12 cellular contexts compared by ENCODE assay signal in the genomic region with DNA sequence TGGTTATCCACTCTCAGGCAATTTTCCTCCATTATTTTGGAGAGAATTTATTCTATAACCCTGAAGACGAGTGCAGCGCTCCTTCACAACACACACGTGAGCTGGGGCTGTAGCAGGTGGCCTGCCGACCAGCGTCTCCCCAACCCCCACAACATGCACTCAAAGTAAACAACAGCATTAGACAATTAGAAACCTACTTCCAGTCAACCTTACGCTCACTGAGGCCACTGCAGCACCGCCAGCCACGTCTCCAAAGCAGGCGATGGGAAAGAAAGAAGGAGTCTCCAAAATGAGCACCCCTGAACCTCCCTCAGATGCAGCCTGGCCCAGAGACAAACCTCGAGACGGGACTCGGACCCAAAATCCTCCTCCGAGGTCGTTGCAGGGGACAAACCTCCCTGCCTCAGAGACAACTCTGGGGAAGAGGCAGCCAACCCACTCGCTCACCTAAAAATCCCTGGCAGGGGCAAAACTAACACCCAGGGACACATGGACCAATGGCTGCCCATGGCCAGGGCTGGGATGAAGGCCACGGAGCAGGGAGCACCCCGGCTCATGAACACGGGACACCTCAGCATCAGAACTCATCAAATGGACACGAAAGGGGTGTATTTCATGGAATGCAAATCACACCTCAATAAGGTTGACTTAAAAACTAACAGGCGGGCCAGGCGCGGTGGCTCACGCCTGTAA. TPM values are rescaled to one million over a fixed set of nuclear protein-coding genes. Genes with fewer than 3 reads are reported as not detected.
DNase-seq lines count a peak whose midpoint lies in the region; ATAC-seq, FAIRE-seq and TF ChIP-seq lines count a peak whose summit lies in the region.
"Had no signal": no experiment of that assay in that cellular context is flagged by ENCODE, and none has a peak within 500 bp of the region (broad histone marks: within the 10 kb centered on the region; RNA-seq: fewer than 3 reads in every experiment).

No MANE protein-coding gene starts in this region.

- no peaks in the 10 kb centered on the region for H3K9me3 ChIP-seq in HepG2 (ENCODE audit: low read length)
- H3K9me3 ChIP-seq in subcutaneous abdominal adipose tissue (ENCODE audit: control insufficient read depth in 5 of 5, low read length in 5 of 5): no peaks in the 10 kb centered on the region

- intact Hi-C loops in HepG2 (cut with micrococcal nuclease; ENCODE audit: unreplicated experiment): no loop called here

- no TSS peak for BruUV-seq in HepG2 (replicated peaks; lab: Mats Ljungman, UMichigan)

- ATAC-seq in HepG2: no peak
- no peak for ATAC-seq in esophagus mucosa

- H3K27ac Mint-ChIP-seq in activated T-cell treated with anti-CD3 and anti-CD28 coated beads, Interleukin-2, amount 50 U/mL, for 24 hours: no peak overlapping the region

- no peak overlapping the region for H2AFZ ChIP-seq in HepG2 (ENCODE audit: low read length)

- H3K4me1 Mint-ChIP-seq in activated T-cell treated with anti-CD3 and anti-CD28 coated beads, Interleukin-2, amount 50 U/mL, for 24 hours (ENCODE audit: low read depth): peaks cover 56% of the 10 kb centered on the region

- H3K27me3 ChIP-seq in HepG2 (ENCODE audit: control insufficient read depth in 1 of 2, insufficient read depth in 2 of 2, low read length in 2 of 2) (no peaks in the 10 kb centered on the region; a peak in 1 of 5 replicates), subcutaneous abdominal adipose tissue (ENCODE audit: control insufficient read depth in 5 of 5, insufficient read depth in 4 of 5, low read length in 5 of 5) (no peaks in the 10 kb centered on the region)

- POLR2A ChIA-PET in HepG2 (lab: Yijun Ruan, JAX): interaction anchor here (1.1 to 1.9 kb wide), 4 partner anchors 13 to 85 kb away, joined by 3 to 8 read pairs (median 6); a partner anchor contains a TSS

- H4K20me1 ChIP-seq in HepG2 (ENCODE audit: insufficient read depth, low read length): peaks cover 12% of the 10 kb centered on the region; the same call in 1 of the 2 replicates

- H3K9ac ChIP-seq in HepG2 (ENCODE audit: insufficient read depth, low read depth, low read length): peak overlapping the region; percentile 11; the same call in 1 of the 2 replicates
- peak overlapping the region in 1 of 5 donors; percentile 81 for H3K9ac ChIP-seq in subcutaneous abdominal adipose tissue (ENCODE audit: low read length in 5 of 5)

- H3K79me2 ChIP-seq in HepG2 (ENCODE audit: insufficient read depth, low read length): peaks cover 68% of the 10 kb centered on the region

- no peak for FAIRE-seq in HepG2 (lab: Jason Lieb, UNC)

- H3K4me1 ChIP-seq in HepG2 (ENCODE audit: insufficient read depth, low read length) (peaks cover 68% of the 10 kb centered on the region), subcutaneous abdominal adipose tissue (ENCODE audit: control insufficient read depth in 5 of 5, insufficient read depth in 5 of 5, low read length in 5 of 5) (peaks cover 14 to 69% (median 64%) of the 10 kb centered on the region in 5 donors)

- H3K4me3 Mint-ChIP-seq in activated T-cell treated with anti-CD3 and anti-CD28 coated beads, Interleukin-2, amount 50 U/mL, for 24 hours: peak overlapping the region; percentile 83

- peaks cover 31% of the 10 kb centered on the region for H3K36me3 Mint-ChIP-seq in activated T-cell treated with anti-CD3 and anti-CD28 coated beads, Interleukin-2, amount 50 U/mL, for 24 hours (ENCODE audit: low read depth)

- TF ChIP-seq EP300 in HepG2 (IDR thresholded peaks at IDR 0.05; ENCODE audit: low read depth in 2 of 2, low read length in 2 of 2) (no peak), HepG2 (CRISPR knock-in tag; IDR thresholded peaks at IDR 0.05; ENCODE audit: borderline replicate concordance) (no peak)

- CTCF ChIA-PET in HepG2 (lab: Yijun Ruan, JAX; ENCODE audit: low intra/inter-chr PET ratio, low total read pairs): no interaction called here

- peak overlapping the region; percentile 75; the same call in 1 of the 2 replicates for H3K27ac ChIP-seq in VCaP
- H3K27ac ChIP-seq in HepG2 (ENCODE audit: extremely low read length, insufficient read depth, low read length): peak overlapping the region; percentile 63
- H3K27ac ChIP-seq in subcutaneous abdominal adipose tissue (ENCODE audit: low read depth, low read length): no peak overlapping the region

- peak overlapping the region in 1 of 3 experiments; percentile 88; a peak in 3 of 6 replicates for H3K4me3 ChIP-seq in HepG2 (replicated peaks in 1 of 3; ENCODE audit: insufficient read depth in 1 of 3, low read depth in 2 of 3, low read length in 3 of 3)
- H3K4me3 ChIP-seq in subcutaneous abdominal adipose tissue (ENCODE audit: low read depth in 1 of 5, low read length in 5 of 5): peak overlapping the region in 3 of 5 donors; percentile 14 to 68 (median 22)

- no peak for DNase-seq in activated T-cell treated with anti-CD3 and anti-CD28 coated beads, Interleukin-2, amount 50 U/mL, for 24 hours
- no peak for DNase-seq in activated T-cell treated with anti-CD3 and anti-CD28 coated beads, Interleukin-2, amount 50 U/mL, for 48 hours
- DNase-seq in HepG2 (ENCODE audit: low spot score): no peak
- no peak for DNase-seq in stimulated activated CD8-positive, alpha-beta memory T cell treated with anti-CD3 and anti-CD28 coated beads, Interleukin-4, amount 100 ng/mL, for 48 hours
- no peak for DNase-seq in stimulated activated CD4-positive, alpha-beta T cell treated with anti-CD3 and anti-CD28 coated beads, Interleukin-1b, Interleukin-23, amount 100 ng/mL, for 48 hours
- DNase-seq: H7; KBM-7; RPMI8226; stimulated activated naive B cell treated with anti-CD40 and anti-IgM and Interleukin-4, amounts not matched to agents 10 μg/mL and 1 μg/mL and 100 μg/mL, for 72 hours had no signal

- H3K36me3 ChIP-seq in HepG2 (replicated peaks in 1 of 2; ENCODE audit: control insufficient read depth in 1 of 2, insufficient read depth in 2 of 2, low read length in 2 of 2): peaks cover 5 to 7% of the 10 kb centered on the region in 2 experiments; a peak in 3 of 5 replicates
- peaks cover 0 to 11% (median 7%) of the 10 kb centered on the region in 5 donors for H3K36me3 ChIP-seq in subcutaneous abdominal adipose tissue (ENCODE audit: control insufficient read depth in 5 of 5, insufficient read depth in 5 of 5, low read length in 5 of 5)

- TF ChIP-seq RAD21 in HepG2 (CRISPR knock-in tag; IDR thresholded peaks at IDR 0.05): no peak

- in situ Hi-C loops in HepG2 (cut with HindIII; ENCODE audit: extremely low pct_ligation_motif_present, low pct_unique_long_range_greater_than_20kb): no loop called here

- no peak for TF ChIP-seq POLR2A in HepG2 (IDR thresholded peaks at IDR 0.05; ENCODE audit: insufficient read depth in 1 of 2, low read depth in 2 of 2, low read length in 2 of 2)

- H3K4me2 ChIP-seq in HepG2 (ENCODE audit: low read depth, low read length): peak overlapping the region; percentile 55

- TF ChIP-seq CTCF in VCaP (conservative IDR thresholded peaks at IDR 0.05) (no peak), HepG2 (CRISPR knock-in tag; IDR thresholded peaks at IDR 0.05) (no peak)

- WGBS in HepG2 (ENCODE audit: low lambda C conversion rate): 81% methylated on average over 23 of the region's 23 CpGs

- H3K27me3 Mint-ChIP-seq in activated T-cell treated with anti-CD3 and anti-CD28 coated beads, Interleukin-2, amount 50 U/mL, for 24 hours: no peaks in the 10 kb centered on the region
- H3K27me3 Mint-ChIP-seq: stimulated activated naive B cell treated with anti-CD40 and anti-IgM and Interleukin-4, amounts not matched to agents 10 μg/mL and 1 μg/mL and 100 μg/mL, for 72 hours had no signal

- no peaks in the 10 kb centered on the region for H3K9me3 Mint-ChIP-seq in activated T-cell treated with anti-CD3 and anti-CD28 coated beads, Interleukin-2, amount 50 U/mL, for 24 hours
- H3K9me3 Mint-ChIP-seq: stimulated activated naive B cell treated with anti-CD40 and anti-IgM and Interleukin-4, amounts not matched to agents 10 μg/mL and 1 μg/mL and 100 μg/mL, for 72 hours had no signal

RNA-seq across cellular contexts. Expression of a gene that starts 2.6 kb away (rescaled TPM):
- total RNA-seq in HepG2 (2016; rRNA removed; fragmentation: Illumina TruSeq; extraction: Trizol) (30.3 and 41.9 TPM in 2 replicates), esophagus mucosa (29.1 TPM)
- total RNA-seq in HepG2 (2016; cell fraction: cytosol; rRNA removed; fragmentation: Illumina TruSeq; extraction: Trizol; ENCODE audit: low read depth): 40.5 and 40.6 TPM in 2 replicates
- total RNA-seq in HepG2 (2016; cell fraction: insoluble cytoplasmic fraction; rRNA removed; fragmentation: Illumina TruSeq; extraction: Trizol): 29.0 and 42.7 TPM in 2 replicates
- total RNA-seq in HepG2 (2016; cell fraction: membrane; rRNA removed; fragmentation: Illumina TruSeq; extraction: Trizol): 74.6 and 79.6 TPM in 2 replicates
- total RNA-seq in HepG2 (2016; cell fraction: nucleus; rRNA removed; fragmentation: Illumina TruSeq; extraction: Trizol): 24.3 and 28.3 TPM in 2 replicates
- 33.5 and 62.5 TPM in 2 replicates for polyA plus RNA-seq in HepG2 (2011; rRNA removed)
- 56.8 and 67.4 TPM in 2 replicates for polyA plus RNA-seq in HepG2 (2011; cell fraction: cytosol; rRNA removed)
- 84.2 and 87.0 TPM in 2 replicates for polyA plus RNA-seq in HepG2 (2011; cell fraction: nucleus; rRNA removed)
- polyA plus RNA-seq in HepG2 (2012): 46.8 and 62.2 TPM in 2 replicates
- polyA plus RNA-seq in HepG2 (2016; cell fraction: cytosol; fragmentation: Illumina TruSeq; extraction: Trizol; ENCODE audit: low read depth): 45.1 and 50.9 TPM in 2 replicates
- 33.6 and 33.8 TPM in 2 replicates for polyA plus RNA-seq in HepG2 (2016; cell fraction: insoluble cytoplasmic fraction; fragmentation: Illumina TruSeq; extraction: Trizol; ENCODE audit: low read depth)
- polyA plus RNA-seq in HepG2 (2016; cell fraction: membrane; fragmentation: Illumina TruSeq; extraction: Trizol; ENCODE audit: low read depth): 69.1 and 69.7 TPM in 2 replicates
- 43.3 and 46.8 TPM in 2 replicates for polyA plus RNA-seq in HepG2 (2016; cell fraction: nucleus; fragmentation: Illumina TruSeq; extraction: Trizol; ENCODE audit: insufficient read depth, low read depth)
- 19.8 and 109 TPM in 2 replicates for polyA minus RNA-seq in HepG2 (2011; rRNA and poly(A)+ RNA removed; ENCODE audit: low replicate concordance)
- polyA minus RNA-seq in HepG2 (2011; cell fraction: cytosol; rRNA and poly(A)+ RNA removed): 28.8 and 32.5 TPM in 2 replicates
- 27.0 and 33.3 TPM in 2 replicates for polyA minus RNA-seq in HepG2 (2011; cell fraction: nucleus; rRNA and poly(A)+ RNA removed)

RNA-seq across cellular contexts. Expression of a gene that starts 15.6 kb away (rescaled TPM):
- total RNA-seq in HepG2 (2016; rRNA removed; fragmentation: Illumina TruSeq; extraction: Trizol) (15.3 and 22.6 TPM in 2 replicates), esophagus mucosa (15.5 TPM)
- 28.9 and 34.1 TPM in 2 replicates for total RNA-seq in HepG2 (2016; cell fraction: cytosol; rRNA removed; fragmentation: Illumina TruSeq; extraction: Trizol; ENCODE audit: low read depth)
- 13.5 and 21.2 TPM in 2 replicates for total RNA-seq in HepG2 (2016; cell fraction: insoluble cytoplasmic fraction; rRNA removed; fragmentation: Illumina TruSeq; extraction: Trizol)
- 33.2 and 40.1 TPM in 2 replicates for total RNA-seq in HepG2 (2016; cell fraction: membrane; rRNA removed; fragmentation: Illumina TruSeq; extraction: Trizol)
- 17.7 and 20.7 TPM in 2 replicates for total RNA-seq in HepG2 (2016; cell fraction: nucleus; rRNA removed; fragmentation: Illumina TruSeq; extraction: Trizol)
- polyA plus RNA-seq in HepG2 (2011; rRNA removed): 41.2 and 45.1 TPM in 2 replicates
- 28.0 and 28.5 TPM in 2 replicates for polyA plus RNA-seq in HepG2 (2011; cell fraction: cytosol; rRNA removed)
- polyA plus RNA-seq in HepG2 (2011; cell fraction: nucleus; rRNA removed): 34.3 and 53.2 TPM in 2 replicates
- polyA plus RNA-seq in HepG2 (2012): 26.1 and 32.6 TPM in 2 replicates
- 36.8 and 50.0 TPM in 2 replicates for polyA plus RNA-seq in HepG2 (2016; cell fraction: cytosol; fragmentation: Illumina TruSeq; extraction: Trizol; ENCODE audit: low read depth)
- polyA plus RNA-seq in HepG2 (2016; cell fraction: insoluble cytoplasmic fraction; fragmentation: Illumina TruSeq; extraction: Trizol; ENCODE audit: low read depth): 17.9 and 18.7 TPM in 2 replicates
- polyA plus RNA-seq in HepG2 (2016; cell fraction: membrane; fragmentation: Illumina TruSeq; extraction: Trizol; ENCODE audit: low read depth): 33.7 and 42.5 TPM in 2 replicates
- polyA plus RNA-seq in HepG2 (2016; cell fraction: nucleus; fragmentation: Illumina TruSeq; extraction: Trizol; ENCODE audit: insufficient read depth, low read depth): 68.0 and 69.5 TPM in 2 replicates
- 4.1 and 8.6 TPM in 2 replicates for polyA minus RNA-seq in HepG2 (2011; rRNA and poly(A)+ RNA removed; ENCODE audit: low replicate concordance)
- polyA minus RNA-seq in HepG2 (2011; cell fraction: cytosol; rRNA and poly(A)+ RNA removed): 5.3 and 7.9 TPM in 2 replicates
- polyA minus RNA-seq in HepG2 (2011; cell fraction: nucleus; rRNA and poly(A)+ RNA removed): 23.3 and 28.1 TPM in 2 replicates

RNA-seq across cellular contexts. Expression of a gene that starts 39.5 kb away (rescaled TPM):
- total RNA-seq in HepG2 (2016; rRNA removed; fragmentation: Illumina TruSeq; extraction: Trizol): 192 and 202 TPM in 2 replicates
- total RNA-seq in HepG2 (2016; cell fraction: cytosol; rRNA removed; fragmentation: Illumina TruSeq; extraction: Trizol; ENCODE audit: low read depth): 596 and 716 TPM in 2 replicates
- 185 and 204 TPM in 2 replicates for total RNA-seq in HepG2 (2016; cell fraction: insoluble cytoplasmic fraction; rRNA removed; fragmentation: Illumina TruSeq; extraction: Trizol)
- 533 and 635 TPM in 2 replicates for total RNA-seq in HepG2 (2016; cell fraction: membrane; rRNA removed; fragmentation: Illumina TruSeq; extraction: Trizol)
- total RNA-seq in HepG2 (2016; cell fraction: nucleus; rRNA removed; fragmentation: Illumina TruSeq; extraction: Trizol): 56.2 and 79.7 TPM in 2 replicates
- polyA plus RNA-seq in HepG2 (2011; rRNA removed): 135 and 172 TPM in 2 replicates
- 131 and 145 TPM in 2 replicates for polyA plus RNA-seq in HepG2 (2011; cell fraction: cytosol; rRNA removed)
- polyA plus RNA-seq in HepG2 (2011; cell fraction: nucleus; rRNA removed): 32.1 and 40.2 TPM in 2 replicates
- polyA plus RNA-seq in HepG2 (2012): 123 and 145 TPM in 2 replicates
- polyA plus RNA-seq in HepG2 (2016; cell fraction: cytosol; fragmentation: Illumina TruSeq; extraction: Trizol; ENCODE audit: low read depth): 941 and 1,125 TPM in 2 replicates
- polyA plus RNA-seq in HepG2 (2016; cell fraction: insoluble cytoplasmic fraction; fragmentation: Illumina TruSeq; extraction: Trizol; ENCODE audit: low read depth): 223 and 229 TPM in 2 replicates
- 563 and 676 TPM in 2 replicates for polyA plus RNA-seq in HepG2 (2016; cell fraction: membrane; fragmentation: Illumina TruSeq; extraction: Trizol; ENCODE audit: low read depth)
- 165 and 194 TPM in 2 replicates for polyA plus RNA-seq in HepG2 (2016; cell fraction: nucleus; fragmentation: Illumina TruSeq; extraction: Trizol; ENCODE audit: insufficient read depth, low read depth)
- polyA minus RNA-seq in HepG2 (2011; rRNA and poly(A)+ RNA removed; ENCODE audit: low replicate concordance): 36.7 and 86.4 TPM in 2 replicates
- 44.1 and 45.4 TPM in 2 replicates for polyA minus RNA-seq in HepG2 (2011; cell fraction: cytosol; rRNA and poly(A)+ RNA removed)
- polyA minus RNA-seq in HepG2 (2011; cell fraction: nucleus; rRNA and poly(A)+ RNA removed): 14.9 and 19.2 TPM in 2 replicates
- total RNA-seq in esophagus mucosa: 77.1 TPM
